8 cellular contexts compared by ENCODE assay signal in the genomic region with DNA sequence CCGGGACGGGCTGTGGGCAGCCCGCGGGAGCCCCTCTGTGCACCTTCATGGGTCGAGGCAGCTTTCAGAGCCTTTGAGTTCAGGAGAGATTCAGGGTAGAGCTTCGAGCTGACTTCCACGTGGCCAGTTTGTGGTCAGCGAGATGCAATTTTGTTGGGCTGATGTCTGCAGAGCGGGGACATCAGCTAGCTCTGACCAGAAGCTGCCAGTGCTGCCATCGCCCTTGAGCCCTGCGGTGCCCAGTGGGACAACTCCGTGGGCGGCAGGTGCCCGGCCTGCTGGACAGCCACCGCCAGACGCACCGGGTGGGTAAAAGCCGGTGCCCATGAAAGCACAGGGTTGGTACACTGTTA. TPM values are rescaled to one million over a fixed set of nuclear protein-coding genes. Genes with fewer than 3 reads are reported as not detected.
A peak's percentile ranks its signal among the peaks of the same experiment; 100 is the strongest.
DNase-seq lines count a peak whose midpoint lies in the region; ATAC-seq, FAIRE-seq and TF ChIP-seq lines count a peak whose summit lies in the region.

No MANE protein-coding gene starts in this region.

- ATAC-seq in HG03439 (IDR thresholded peaks at IDR 0.05; ENCODE audit: unreplicated experiment) (peak; percentile 10), GM18873 (IDR thresholded peaks at IDR 0.05; ENCODE audit: low FRiP score, unreplicated experiment) (no peak)

- H3K79me2 ChIP-seq in astrocyte (ENCODE audit: insufficient read depth, low read length): peaks cover 53% of the 10 kb centered on the region

- peak overlapping the region; percentile 90 for H3K27ac Mint-ChIP-seq in astrocyte (ENCODE audit: unreplicated experiment)

- peaks cover 37% of the 10 kb centered on the region for H4K20me1 ChIP-seq in astrocyte (ENCODE audit: insufficient read depth, low read length)

- no peaks in the 10 kb centered on the region for H3K27me3 Mint-ChIP-seq in astrocyte (ENCODE audit: low read depth, unreplicated experiment)

- no peaks in the 10 kb centered on the region for H3K9me3 Mint-ChIP-seq in astrocyte (ENCODE audit: unreplicated experiment)

- H3K9ac ChIP-seq in astrocyte (ENCODE audit: low read length): peak overlapping the region; percentile 93

- H3K4me3 ChIP-seq in astrocyte (ENCODE audit: insufficient read depth, low read depth, low read length) (peak overlapping the region; percentile 76), kidney epithelial cell (ENCODE audit: low read depth, low read length) (peak overlapping the region; percentile 85)

- no peaks in the 10 kb centered on the region for H3K27me3 ChIP-seq in astrocyte (ENCODE audit: insufficient read depth, low read length)
- no peaks in the 10 kb centered on the region for H3K27me3 ChIP-seq in kidney epithelial cell (ENCODE audit: control insufficient read depth, insufficient read depth, low read length)

- H3K9me3 ChIP-seq in astrocyte (ENCODE audit: insufficient read depth, low read depth, low read length): no peaks in the 10 kb centered on the region

- H3K4me1 Mint-ChIP-seq in astrocyte (ENCODE audit: low read depth, unreplicated experiment): peaks cover 10% of the 10 kb centered on the region

- H3K36me3 ChIP-seq in astrocyte (ENCODE audit: insufficient read depth, low read length): peaks cover 5% of the 10 kb centered on the region
- no peaks in the 10 kb centered on the region for H3K36me3 ChIP-seq in kidney epithelial cell (ENCODE audit: control insufficient read depth, insufficient read depth, low read length)

- H3K4me2 ChIP-seq in astrocyte (ENCODE audit: low read length): peak overlapping the region; percentile 92

- peak overlapping the region; percentile 61 for H3K27ac ChIP-seq in astrocyte (ENCODE audit: low read depth, low read length)
- H3K27ac ChIP-seq in substantia nigra (ENCODE audit: low read depth, low read length, poor library complexity, severe bottlenecking): peak overlapping the region; percentile 96

- DNase-seq in NOMO-1 treated with DMSO at 0.1 percent for 48 hours (lab: John Stamatoyannopoulos, UW; ENCODE audit: unreplicated experiment): peak; percentile 46
- no peak for DNase-seq in NOMO-1 treated with dmso at 0.1 percent for 144 hours (lab: John Stamatoyannopoulos, UW; ENCODE audit: unreplicated experiment)
- no peak for DNase-seq in astrocyte (ENCODE audit: low read depth)
- no peak for DNase-seq in kidney epithelial cell (ENCODE audit: low read depth)
- peak in 3 of 49 donors; percentile 30 to 40 (median 34) for DNase-seq in substantia nigra (lab: John Stamatoyannopoulos, UW)
- DNase-seq in NK-92 (lab: John Stamatoyannopoulos, UW; ENCODE audit: unreplicated experiment): no peak

- peak overlapping the region; percentile 84 for H2AFZ ChIP-seq in astrocyte (ENCODE audit: low read depth, low read length)

- H3K4me3 Mint-ChIP-seq in astrocyte (ENCODE audit: unreplicated experiment): peak overlapping the region; percentile 93

- TF ChIP-seq CTCF in astrocyte (IDR thresholded peaks at IDR 0.05; ENCODE audit: insufficient read depth, low read depth, low read length) (no peak), kidney epithelial cell (IDR thresholded peaks at IDR 0.05; ENCODE audit: insufficient read depth, low read length, poor library complexity, severe bottlenecking) (no peak)

- H3K4me1 ChIP-seq in astrocyte (ENCODE audit: insufficient read depth, low read length): peaks cover 15% of the 10 kb centered on the region

- no peaks in the 10 kb centered on the region for H3K36me3 Mint-ChIP-seq in astrocyte (ENCODE audit: low read depth, unreplicated experiment)

- no peak for FAIRE-seq in astrocyte (lab: Jason Lieb, UNC)

RNA-seq across cellular contexts. Expression of gene TALDO1, which starts 0.7 kb away (rescaled TPM):
- total RNA-seq in astrocyte: 150 and 155 TPM in 2 replicates
- 201 and 207 TPM in 2 replicates for total RNA-seq in kidney epithelial cell

RNA-seq across cellular contexts. Expression of gene GATD1, which starts 29.3 kb away (rescaled TPM):
- total RNA-seq in astrocyte (51.9 and 60.0 TPM in 2 replicates), kidney epithelial cell (27.6 and 54.9 TPM in 2 replicates)

RNA-seq across cellular contexts. Expression of gene CEND1, which starts 41.9 kb away (rescaled TPM):
- total RNA-seq in astrocyte (0.59 and 0.62 TPM in 2 replicates), kidney epithelial cell (0.25 TPM in 1 of 2 replicates, not detected in the other)

RNA-seq across cellular contexts. Expression of gene EPS8L2, which starts 42.0 kb away (rescaled TPM):
- total RNA-seq in astrocyte: 103 and 129 TPM in 2 replicates
- 119 and 143 TPM in 2 replicates for total RNA-seq in kidney epithelial cell

RNA-seq across cellular contexts. Expression of gene SLC25A22, which starts 50.1 kb away (rescaled TPM):
- total RNA-seq in astrocyte (20.5 and 21.4 TPM in 2 replicates), kidney epithelial cell (17.1 and 19.8 TPM in 2 replicates)
